Comparison of ENCODE assay signal across 10 cellular contexts in genomic region chr20:21511850-21512633, GRCh38. TPM values are rescaled to one million over a fixed set of nuclear protein-coding genes. Genes with fewer than 3 reads are reported as not detected.
DNase-seq lines count a peak whose midpoint lies in the region; ATAC-seq and TF ChIP-seq lines count a peak whose summit lies in the region.
"Had no signal": no experiment of that assay in that cellular context is flagged by ENCODE, and none has a peak within 500 bp of the region (broad histone marks: within the 10 kb centered on the region; RNA-seq: fewer than 3 reads in every experiment).

No MANE protein-coding gene starts in this region.

- H3K14ac ChIP-seq in IMR-90 (replicated peaks; ENCODE audit: low read depth, low read length) = no peak overlapping the region

- H3K27me3 ChIP-seq in BJ (ENCODE audit: control insufficient read depth, insufficient read depth, low read length) = peaks cover 71% of the 10 kb centered on the region
- peaks cover 92% of the 10 kb centered on the region for H3K27me3 ChIP-seq in IMR-90 (ENCODE audit: control insufficient read depth, insufficient read depth, low read length)
- H3K27me3 ChIP-seq in neural cell (ENCODE audit: insufficient read depth, low read depth, low read length) = peaks cover 99% of the 10 kb centered on the region

- H4K20me1 ChIP-seq in IMR-90 (ENCODE audit: insufficient read depth, low read length) = no peaks in the 10 kb centered on the region
- no peaks in the 10 kb centered on the region for H4K20me1 ChIP-seq in neural cell (ENCODE audit: insufficient read depth)

- H3K9me3 ChIP-seq in IMR-90 (ENCODE audit: control insufficient read depth, insufficient read depth, low read length) = no peaks in the 10 kb centered on the region
- no peaks in the 10 kb centered on the region for H3K9me3 ChIP-seq in neural cell (ENCODE audit: low read length)

- H2BK20ac ChIP-seq in IMR-90 (ENCODE audit: low read depth, low read length) = no peak overlapping the region

- no peaks in the 10 kb centered on the region for H3K9me2 ChIP-seq in neural cell (ENCODE audit: insufficient read depth, low read length)

- ATAC-seq in IMR-90 (ENCODE audit: low read depth) (no peak), GM19463 (IDR thresholded peaks at IDR 0.05; ENCODE audit: unreplicated experiment) (no peak), GM18517 (IDR thresholded peaks at IDR 0.05; ENCODE audit: unreplicated experiment) (no peak)
- no peak for ATAC-seq in effector memory CD8-positive, alpha-beta T cell (replicated peaks)

- H2BK5ac ChIP-seq in IMR-90 (ENCODE audit: low read depth, low read length, poor library complexity, severe bottlenecking) = no peak overlapping the region

- peaks cover 65 to 98% of the 10 kb centered on the region in 2 donors for H3K27me3 Mint-ChIP-seq in effector memory CD8-positive, alpha-beta T cell

- CTCF ChIA-PET in BJ (lab: Yijun Ruan, JAX) (interaction anchor here (1.1 kb wide), 1 partner anchor 26 kb away, joined by 3 read pairs; no protein-coding TSS in a partner anchor), IMR-90 (lab: Yijun Ruan, JAX) (no interaction called here)

- H3K56ac ChIP-seq in IMR-90 (ENCODE audit: extremely low read depth, insufficient read depth, low read length) = no peak overlapping the region

- H3K36me3 ChIP-seq in BJ (ENCODE audit: control insufficient read depth, insufficient read depth, low read length) = no peaks in the 10 kb centered on the region
- H3K36me3 ChIP-seq in IMR-90 (ENCODE audit: control insufficient read depth, insufficient read depth, low read length) = no peaks in the 10 kb centered on the region
- no peaks in the 10 kb centered on the region for H3K36me3 ChIP-seq in neural cell (ENCODE audit: insufficient read depth, low read length)

- H3K4me3 ChIP-seq in BJ (ENCODE audit: low read depth, low read length) (peak overlapping the region; percentile 17), IMR-90 (ENCODE audit: insufficient read depth, low read depth, low read length) (peak overlapping the region; percentile 17; the same call in 1 of the 2 replicates), neural cell (ENCODE audit: low read length) (peak overlapping the region; percentile 37)

- H3K27ac Mint-ChIP-seq in effector memory CD8-positive, alpha-beta T cell = no peak overlapping the region
- H3K27ac Mint-ChIP-seq: memory B cell had no signal

- DNase-seq in BJ (ENCODE audit: low read depth) (no peak), IMR-90 (no peak), GM19240 (ENCODE audit: insufficient read length, low spot score) (no peak), DMS79 (lab: John Stamatoyannopoulos, UW) (no peak)
- DNase-seq in effector memory CD8-positive, alpha-beta T cell = no peak
- DNase-seq: cerebellar nuclear complex had no signal

- intact Hi-C loops in IMR-90 (cut with micrococcal nuclease) = no loop called here

- H2AK5ac ChIP-seq in IMR-90 (ENCODE audit: low read depth, low read length) = no peak overlapping the region

- 2% methylated on average over 18 of the region's 76 CpGs; no CpG with 5 or more reads in 1 of the 2 experiments for WGBS in IMR-90 (ENCODE audit: extremely low coverage in 2 of 2, insufficient read length in 1 of 2), 2 experiments

- no peak overlapping the region for H3K27ac ChIP-seq in IMR-90 (ENCODE audit: insufficient read depth, low read length)
- no peak overlapping the region for H3K27ac ChIP-seq in neural cell (ENCODE audit: low read length)

- H3K9ac ChIP-seq in IMR-90 (ENCODE audit: low read depth, low read length) = no peak overlapping the region
- no peak overlapping the region for H3K9ac ChIP-seq in neural cell (ENCODE audit: low read length)

- H4K91ac ChIP-seq in IMR-90 (ENCODE audit: insufficient read depth, low read depth, low read length) = no peak overlapping the region

- H2BK15ac ChIP-seq in IMR-90 (ENCODE audit: low read depth, low read length) = no peak overlapping the region

- POLR2A ChIA-PET in BJ (lab: Charles Lee) = no interaction called here
- POLR2A ChIA-PET in IMR-90 (lab: Charles Lee; ENCODE audit: unreplicated experiment) = no interaction called here

- TF ChIP-seq CTCF in BJ (IDR thresholded peaks at IDR 0.05; ENCODE audit: insufficient read depth, low read depth, low read length) (no peak), IMR-90 (conservative IDR thresholded peaks at IDR 0.05; ENCODE audit: low read depth, low read length) (no peak), neural cell (IDR thresholded peaks at IDR 0.05; ENCODE audit: poor library complexity, severe bottlenecking) (no peak)

- peak overlapping the region; percentile 46 to 67 for H3K4me3 Mint-ChIP-seq in effector memory CD8-positive, alpha-beta T cell
- H3K4me3 Mint-ChIP-seq: memory B cell had no signal

- TF ChIP-seq POLR2A in IMR-90 (IDR thresholded peaks at IDR 0.05; ENCODE audit: low read depth, low read length) = no peak

- H3K4me1 Mint-ChIP-seq in effector memory CD8-positive, alpha-beta T cell (ENCODE audit: low read depth in 2 of 2) = peaks cover 6 to 26% of the 10 kb centered on the region in 2 donors

- H2AFZ ChIP-seq in IMR-90 (replicated peaks; ENCODE audit: low read length, poor library complexity) (no peak overlapping the region), neural cell (ENCODE audit: low read depth, low read length) (no peak overlapping the region)

- dilution Hi-C loops in IMR-90 (cut with HindIII; ENCODE audit: low sequenced_read_pairs, unreplicated experiment) = no loop called here

- no peak overlapping the region for H4K5ac ChIP-seq in IMR-90 (ENCODE audit: low read depth, low read length)

- no peak overlapping the region for H3K18ac ChIP-seq in IMR-90 (ENCODE audit: low read depth, low read length)

- no peak overlapping the region for H2AK9ac ChIP-seq in IMR-90 (replicated peaks; ENCODE audit: low read depth, low read length, poor library complexity)

- TF ChIP-seq EP300 in neural cell (conservative IDR thresholded peaks at IDR 0.05; ENCODE audit: poor library complexity, severe bottlenecking) = no peak

- in situ Hi-C loops in IMR-90 (cut with MboI; ENCODE audit: low sequenced_read_pairs) = no loop called here

- peaks cover under 1% of the 10 kb centered on the region for H3K36me3 Mint-ChIP-seq in effector memory CD8-positive, alpha-beta T cell (ENCODE audit: insufficient read depth)

- no TSS peak for BruUV-seq in IMR-90 (replicated peaks; lab: Mats Ljungman, UMichigan)

- no peak overlapping the region for H3K4ac ChIP-seq in IMR-90 (ENCODE audit: low read depth, low read length)

- no peak overlapping the region for H4K8ac ChIP-seq in IMR-90 (ENCODE audit: low read depth in 2 of 2, low read length in 2 of 2)

- no peaks in the 10 kb centered on the region for H3K9me1 ChIP-seq in IMR-90 (ENCODE audit: insufficient read depth, low read length)

- H3K4me2 ChIP-seq in IMR-90 (ENCODE audit: low read depth, low read length) (peak overlapping the region; percentile 66; the same call in 1 of the 2 replicates), neural cell (ENCODE audit: low read length) (no peak overlapping the region)

- H3K79me1 ChIP-seq in IMR-90 (ENCODE audit: low read depth in 1 of 2, low read length in 2 of 2) = no peaks in the 10 kb centered on the region

- TF ChIP-seq RAD21 in IMR-90 (IDR thresholded peaks at IDR 0.05; ENCODE audit: low read length) = no peak
- no peak for TF ChIP-seq RAD21 in neural cell (conservative IDR thresholded peaks at IDR 0.05)

- H3K4me1 ChIP-seq in IMR-90 (ENCODE audit: control insufficient read depth, insufficient read depth, low read length) = peaks cover 3% of the 10 kb centered on the region; the same call in 1 of the 2 replicates

- H2BK120ac ChIP-seq in IMR-90 (ENCODE audit: low read depth, low read length) = no peak overlapping the region

- H3K9me3 Mint-ChIP-seq in effector memory CD8-positive, alpha-beta T cell = no peaks in the 10 kb centered on the region
- H3K9me3 Mint-ChIP-seq: memory B cell had no signal

- H3K23ac ChIP-seq in IMR-90 (ENCODE audit: low read depth, low read length) = no peak overlapping the region

- no peaks in the 10 kb centered on the region for H3F3A ChIP-seq in neural cell (ENCODE audit: insufficient read depth, low read length, poor library complexity, severe bottlenecking)

- no peaks in the 10 kb centered on the region for H3K79me2 ChIP-seq in neural cell (replicated peaks; ENCODE audit: insufficient read depth, low read length)

TF ChIP-seq in IMR-90, 13 proteins besides CTCF, POLR2A, EP300 and RAD21 (continues in another document):
- TF ChIP-seq RFX5 (IDR thresholded peaks at IDR 0.05; ENCODE audit: low read depth, low read length) (no peak), CEBPB (IDR thresholded peaks at IDR 0.05; ENCODE audit: low read depth, low read length) (no peak), NFE2L2 (IDR thresholded peaks at IDR 0.05; ENCODE audit: low read depth, low read length) (no peak), CHD1 (IDR thresholded peaks at IDR 0.05; ENCODE audit: low read depth, low read length) (no peak), MXI1 (IDR thresholded peaks at IDR 0.05; ENCODE audit: borderline replicate concordance, low read depth, low read length) (no peak)

TF ChIP-seq in neural cell, 6 proteins besides CTCF, POLR2A, EP300 and RAD21 (continues in another document):
- peak; percentile 92 for TF ChIP-seq EZH2 (IDR thresholded peaks at IDR 0.05; ENCODE audit: borderline replicate concordance, insufficient read depth, low read length, poor library complexity, severe bottlenecking)
- no peak for TF ChIP-seq SMC3 (conservative IDR thresholded peaks at IDR 0.05; ENCODE audit: poor library complexity)

RNA-seq across cellular contexts. Expression of gene NKX2-2, which starts 1.8 kb away (rescaled TPM):
- polyA plus RNA-seq in BJ (2011; rRNA removed) = not detected in 2 replicates
- not detected in 2 replicates for polyA minus RNA-seq in BJ (2011; rRNA and poly(A)+ RNA removed)
- not detected in 2 replicates for total RNA-seq in IMR-90 (2012; rRNA removed)
- polyA plus RNA-seq in IMR-90 (2012; rRNA removed) = not detected in 2 replicates
- not detected in 2 replicates for polyA plus RNA-seq in IMR-90 (2012; cell fraction: cytosol; rRNA removed)
- not detected in 2 replicates for polyA plus RNA-seq in IMR-90 (2012; cell fraction: nucleus; rRNA removed; ENCODE audit: low replicate concordance)
- polyA plus RNA-seq in neural cell = not detected in 2 replicates
- not detected in 2 replicates for polyA minus RNA-seq in neural cell
